In the genomic region with DNA sequence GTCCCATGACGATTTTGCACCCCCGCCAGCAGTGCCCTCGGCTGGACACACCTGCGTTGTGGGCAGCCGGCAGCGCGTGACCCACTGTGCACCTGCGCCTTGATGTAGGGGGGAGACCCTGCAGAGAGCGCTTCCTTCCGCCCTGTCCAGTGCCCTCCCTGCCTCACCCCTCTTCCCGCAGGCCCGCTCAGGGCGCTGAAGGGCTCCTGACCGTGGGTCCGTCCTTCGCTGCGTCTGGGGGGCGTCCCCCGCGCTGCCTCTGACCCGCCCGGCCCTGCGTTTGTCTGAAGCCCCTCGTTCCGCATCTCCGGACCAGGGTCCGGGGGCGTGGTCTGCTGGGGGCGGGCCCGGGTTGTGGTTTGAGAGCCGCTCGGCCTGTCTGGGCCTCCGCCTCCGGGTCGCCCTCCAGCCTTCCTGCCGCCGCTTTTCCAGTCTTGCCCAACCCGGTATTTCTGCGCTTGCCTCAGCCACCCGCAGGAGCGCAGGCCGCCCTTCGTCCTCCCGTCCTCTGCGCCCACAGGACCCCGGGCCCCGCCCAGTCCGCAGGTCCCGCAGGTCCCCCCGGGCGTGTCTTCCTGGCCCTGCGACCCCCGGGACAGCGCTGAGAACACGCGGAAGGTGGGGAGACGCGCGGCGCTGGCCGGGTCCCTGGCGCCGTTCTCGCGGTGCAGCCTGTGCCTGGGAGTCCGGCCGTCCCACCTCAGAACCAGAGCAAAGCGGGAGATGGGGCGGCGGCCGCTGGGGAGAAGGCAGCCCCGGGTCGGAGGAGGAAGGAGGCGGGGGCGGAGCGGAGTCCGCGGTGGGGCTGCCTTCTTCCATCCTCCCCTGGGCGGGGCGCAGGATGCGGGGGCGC, we compare ENCODE assay signal across 9 cellular contexts. TPM values are rescaled to one million over a fixed set of nuclear protein-coding genes. Genes with fewer than 3 reads are reported as not detected.
DNase-seq lines count a peak whose midpoint lies in the region; ATAC-seq and TF ChIP-seq lines count a peak whose summit lies in the region.
"Had no signal": no experiment of that assay in that cellular context is flagged by ENCODE, and none has a peak within 500 bp of the region (broad histone marks: within the 10 kb centered on the region; RNA-seq: fewer than 3 reads in every experiment).

No MANE protein-coding gene starts in this region.

- H3K27ac ChIP-seq in esophagus squamous epithelium: peak overlapping the region; percentile 14 to 54 (median 32)
- H3K27ac ChIP-seq in neutrophil: peak overlapping the region; percentile 9
- H3K27ac ChIP-seq: C4-2B had no signal

- TF ChIP-seq CTCF in esophagus squamous epithelium (IDR thresholded peaks at IDR 0.05) (no peak), neutrophil (IDR thresholded peaks at IDR 0.05) (no peak)

- POLR2A ChIA-PET in activated CD4-positive, alpha-beta T cell treated with anti-CD3 and anti-CD28 coated beads for 36 hours (lab: Charles Lee): no interaction called here

- peak; percentile 74 for DNase-seq in activated CD4-positive, alpha-beta T cell treated with anti-CD3 and anti-CD28 coated beads for 36 hours
- no peak for DNase-seq in activated CD4-positive, alpha-beta T cell treated with anti-CD3 and anti-CD28 coated beads for 1 hour
- peak; percentile 64 for DNase-seq in activated CD8-positive, alpha-beta memory T cell treated with anti-CD3 and anti-CD28 coated beads, Interleukin-2, amount 50 U/mL, for 4 hours
- DNase-seq in esophagus squamous epithelium (lab: John Stamatoyannopoulos, UW): no peak
- DNase-seq in effector CD4-positive, alpha-beta T cell: no peak
- DNase-seq in NCI-H1417 (lab: John Stamatoyannopoulos, UW): no peak

- no peaks in the 10 kb centered on the region for H3K9me3 ChIP-seq in esophagus squamous epithelium
- H3K9me3 ChIP-seq in neutrophil: no peaks in the 10 kb centered on the region

- H3K4me3 Mint-ChIP-seq in activated CD4-positive, alpha-beta T cell treated with anti-CD3 and anti-CD28 coated beads for 36 hours: peak overlapping the region; percentile 56

- H3K27me3 ChIP-seq in esophagus squamous epithelium (peaks cover 10 to 61% (median 16%) of the 10 kb centered on the region in 4 donors), neutrophil (peaks cover 56% of the 10 kb centered on the region)

- H3K36me3 ChIP-seq in esophagus squamous epithelium: peaks cover 5 to 33% (median 15%) of the 10 kb centered on the region in 3 donors
- peaks cover 33% of the 10 kb centered on the region for H3K36me3 ChIP-seq in neutrophil

- CTCF ChIA-PET in activated CD4-positive, alpha-beta T cell treated with anti-CD3 and anti-CD28 coated beads for 36 hours (lab: Charles Lee): interaction anchor here (0.6 kb wide), 1 partner anchor 138 kb away, joined by 3 read pairs; no protein-coding TSS in a partner anchor

- ATAC-seq in activated CD4-positive, alpha-beta T cell treated with anti-CD3 and anti-CD28 coated beads for 36 hours: peak; percentile 30
- peak; percentile 42 for ATAC-seq in HG03442 (IDR thresholded peaks at IDR 0.05; ENCODE audit: unreplicated experiment)

- H3K4me1 ChIP-seq in esophagus squamous epithelium (peaks cover 15 to 36% (median 26%) of the 10 kb centered on the region in 3 donors), neutrophil (ENCODE audit: control insufficient read depth in 1 of 2, insufficient read depth in 1 of 2, low read depth in 1 of 2, low read length in 1 of 2) (peaks cover 28 to 34% of the 10 kb centered on the region in 2 experiments)

- TF ChIP-seq POLR2A in esophagus squamous epithelium (IDR thresholded peaks at IDR 0.05): peak in 1 of 4 donors; percentile 7

- H3K4me3 ChIP-seq in esophagus squamous epithelium: peak overlapping the region; percentile 25 to 59 (median 41)
- peak overlapping the region; percentile 51 to 63 for H3K4me3 ChIP-seq in neutrophil (ENCODE audit: low read depth in 1 of 2, low read length in 1 of 2)

- H3K27me3 Mint-ChIP-seq in activated CD4-positive, alpha-beta T cell treated with anti-CD3 and anti-CD28 coated beads for 36 hours: peaks cover 16% of the 10 kb centered on the region

- peaks cover 19% of the 10 kb centered on the region for H3K36me3 Mint-ChIP-seq in activated CD4-positive, alpha-beta T cell treated with anti-CD3 and anti-CD28 coated beads for 36 hours (ENCODE audit: low read depth)

- intact Hi-C loops in activated CD4-positive, alpha-beta T cell treated with anti-CD3 and anti-CD28 coated beads for 36 hours (cut with DNase I, micrococcal nuclease): loop anchor here (1.0 to 10.0 kb wide), 6 partner anchors 16 to 150 kb away; a partner anchor contains a TSS
- intact Hi-C loops in esophagus squamous epithelium (cut with DNase I): loop anchor here (2.0 kb wide), 1 partner anchor 30 kb away; no protein-coding TSS in a partner anchor

- H3K4me1 Mint-ChIP-seq in activated CD4-positive, alpha-beta T cell treated with anti-CD3 and anti-CD28 coated beads for 36 hours: peaks cover 40% of the 10 kb centered on the region

- no peaks in the 10 kb centered on the region for H3K9me3 Mint-ChIP-seq in activated CD4-positive, alpha-beta T cell treated with anti-CD3 and anti-CD28 coated beads for 36 hours (ENCODE audit: low read depth)

- H3K27ac Mint-ChIP-seq in activated CD4-positive, alpha-beta T cell treated with anti-CD3 and anti-CD28 coated beads for 36 hours: no peak overlapping the region

- WGBS in esophagus squamous epithelium, 2 donors: 10 to 27% methylated on average over 2 to 10 of the region's 82 CpGs

RNA-seq across cellular contexts. Expression of a gene that starts 4.0 kb away (rescaled TPM):
- total RNA-seq in activated CD4-positive, alpha-beta T cell treated with anti-CD3 and anti-CD28 coated beads for 36 hours: under 1 TPM in 1 of 2 experiments, not detected in 1; 0.18 TPM
- total RNA-seq in esophagus squamous epithelium: 1 to 10 TPM in 1 of 4 donors, not detected in 3; 2.4 TPM

RNA-seq across cellular contexts. Expression of a gene that starts 16.5 kb away (rescaled TPM):
- 100 to 1,000 TPM; 155 to 200 TPM for total RNA-seq in activated CD4-positive, alpha-beta T cell treated with anti-CD3 and anti-CD28 coated beads for 36 hours
- 100 to 1,000 TPM in 2 of 4 donors, 10 to 100 TPM in 2; 67.1 to 205 (median 98.7) TPM for total RNA-seq in esophagus squamous epithelium

RNA-seq across cellular contexts. Expression of a gene that starts 28.5 kb away (rescaled TPM):
- total RNA-seq in activated CD4-positive, alpha-beta T cell treated with anti-CD3 and anti-CD28 coated beads for 36 hours: 10 to 100 TPM; 62.8 to 81.1 TPM
- total RNA-seq in esophagus squamous epithelium: 100 to 1,000 TPM in 1 of 4 donors, 10 to 100 TPM in 3; 52.7 to 134 (median 71.4) TPM

RNA-seq across cellular contexts. Expression of a gene that starts 51.9 kb away (rescaled TPM):
- 1 to 10 TPM; 3.6 to 4.1 TPM for total RNA-seq in activated CD4-positive, alpha-beta T cell treated with anti-CD3 and anti-CD28 coated beads for 36 hours
- under 1 TPM in 2 of 4 donors, not detected in 2; 0.23 to 0.95 TPM for total RNA-seq in esophagus squamous epithelium

Comparison
In these comparisons a context has a peak if more than half of its experiments do, and no peak if none do; other contexts are left out.
1. DNase-seq: peak in activated CD4-positive, alpha-beta T cell treated with anti-CD3 and anti-CD28 coated beads for 36 hours (single experiment) and activated CD8-positive, alpha-beta memory T cell treated with anti-CD3 and anti-CD28 coated beads, Interleukin-2, amount 50 U/mL, for 4 hours (single experiment); none in activated CD4-positive, alpha-beta T cell treated with anti-CD3 and anti-CD28 coated beads for 1 hour (single experiment), esophagus squamous epithelium (single experiment), effector CD4-positive, alpha-beta T cell (single experiment) and NCI-H1417 (0 of 3).